In genomic region chr1:1020415-1021009, GRCh38 we compare ENCODE assay signal across 8 cellular contexts. TPM values are rescaled to one million over a fixed set of nuclear protein-coding genes. Genes with fewer than 3 reads are reported as not detected.
DNase-seq lines count a peak whose midpoint lies in the region; ATAC-seq and TF ChIP-seq lines count a peak whose summit lies in the region.

No MANE protein-coding gene starts in this region.

- TF ChIP-seq POLR2A in lower leg skin (IDR thresholded peaks at IDR 0.05) (no peak), uterus (IDR thresholded peaks at IDR 0.05) (no peak)

- H3K9me3 ChIP-seq in uterus = no peaks in the 10 kb centered on the region

- POLR2A ChIA-PET in AG04449 (lab: Yijun Ruan, JAX) = interaction anchor here (0.6 to 1.4 kb wide), 2 partner anchors 12 to 324 kb away, joined by 3 read pairs; no protein-coding TSS in a partner anchor

- WGBS in lower leg skin, 2 donors = 0% methylated on average over 10 to 25 of the region's 59 CpGs

- ATAC-seq in GM18909 (IDR thresholded peaks at IDR 0.05; ENCODE audit: poor library complexity, unreplicated experiment) (peak; percentile 14), HG03521 (IDR thresholded peaks at IDR 0.05; ENCODE audit: unreplicated experiment) (peak; percentile 8)

- peaks cover 0 to 19% of the 10 kb centered on the region in 2 donors for H3K4me1 ChIP-seq in uterus

- no peaks in the 10 kb centered on the region for H3K36me3 ChIP-seq in uterus

- H3K27ac ChIP-seq in uterus = peak overlapping the region in 1 of 2 donors; percentile 96

- no peak for TF ChIP-seq CTCF in AG04449 (IDR thresholded peaks at IDR 0.05; ENCODE audit: insufficient read depth, low read length, missing control alignments)
- no peak for TF ChIP-seq CTCF in astrocyte of the spinal cord (IDR thresholded peaks at IDR 0.05; ENCODE audit: low read depth, low read length)
- no peak for TF ChIP-seq CTCF in lower leg skin (IDR thresholded peaks at IDR 0.05)
- no peak for TF ChIP-seq CTCF in uterus (IDR thresholded peaks at IDR 0.05)

- no peaks in the 10 kb centered on the region for H3K27me3 ChIP-seq in uterus

- in situ Hi-C loops in astrocyte of the spinal cord (cut with HindIII; ENCODE audit: low sequenced_read_pairs) = no loop called here

- CTCF ChIA-PET in AG04449 (lab: Yijun Ruan, JAX) = interaction anchor here (1.0 to 4.8 kb wide), 3 partner anchors 12 to 20 kb away, joined by 3 to 17 read pairs (median 4); no protein-coding TSS in a partner anchor

- intact Hi-C loops in lower leg skin (cut with DNase I; ENCODE audit: low total_unique reads) = no loop called here
- intact Hi-C loops in uterus (cut with DNase I; ENCODE audit: low total_unique reads) = no loop called here

- H3K4me3 ChIP-seq in AG04449 (ENCODE audit: low read depth, low read length) (peak overlapping the region; percentile 68), astrocyte of the spinal cord (ENCODE audit: low read depth, low read length) (peak overlapping the region; percentile 58), lower leg skin (ENCODE audit: low read depth, poor library complexity, severe bottlenecking) (peak overlapping the region; percentile 37), uterus (peak overlapping the region; percentile 57 to 97)

- DNase-seq in AG04449 (ENCODE audit: low read depth, low spot score) (no peak), astrocyte of the spinal cord (ENCODE audit: low read depth, low spot score) (no peak), lower leg skin (ENCODE audit: low spot score in 2 of 2) (no peak), uterus (peak in 1 of 2 donors; percentile 43), AML-193 (lab: John Stamatoyannopoulos, UW) (no peak), SW480 (ENCODE audit: low spot score) (no peak)

RNA-seq across cellular contexts. Expression of gene AGRN, which starts 0.6 kb away (rescaled TPM):
- total RNA-seq in lower leg skin (10 to 100 TPM; 36.9 to 55.8 (median 54.6) TPM), uterus (10 to 100 TPM in 3 of 4 donors, 1 to 10 TPM in 1; 8.2 to 86.9 (median 26.2) TPM)

RNA-seq across cellular contexts. Expression of gene ISG15, which starts 7.2 kb away (rescaled TPM):
- total RNA-seq in lower leg skin (10 to 100 TPM in 1 of 4 donors, 1 to 10 TPM in 3; 3.6 to 12.9 (median 6.0) TPM), uterus (10 to 100 TPM in 2 of 4 donors, 1 to 10 TPM in 2; 1.8 to 27.2 (median 15.2) TPM)

RNA-seq across cellular contexts. Expression of gene HES4, which starts 20.6 kb away (rescaled TPM):
- total RNA-seq in lower leg skin = 10 to 100 TPM; 30.4 to 70.4 (median 40.9) TPM
- 10 to 100 TPM; 19.6 to 41.0 (median 36.3) TPM for total RNA-seq in uterus

RNA-seq across cellular contexts. Expression of gene PERM1, which starts 38.6 kb away (rescaled TPM):
- total RNA-seq in lower leg skin (under 1 TPM in 3 of 4 donors, not detected in 1; 0.17 to 0.46 (median 0.29) TPM), uterus (1 to 10 TPM in 1 of 4 donors, not detected in 3; 2.3 TPM)

RNA-seq across cellular contexts. Expression of gene RNF223, which starts 53.6 kb away (rescaled TPM):
- total RNA-seq in lower leg skin = 10 to 100 TPM in 2 of 4 donors, 1 to 10 TPM in 2; 9.4 to 19.5 (median 10.5) TPM
- not detected for total RNA-seq in uterus
